ENCODE assay signal across 23 cellular contexts in genomic region chr18:32911660-32912284, GRCh38.
DNase-seq lines count a peak whose midpoint lies in the region; ATAC-seq and TF ChIP-seq lines count a peak whose summit lies in the region.
"Had no signal": no experiment of that assay in that cellular context is flagged by ENCODE, and none has a peak within 500 bp of the region (broad histone marks: within the 10 kb centered on the region; RNA-seq: fewer than 3 reads in every experiment).

No MANE protein-coding gene starts in this region.

- no peak overlapping the region for H3K4me3 Mint-ChIP-seq in natural killer cell
- H3K4me3 Mint-ChIP-seq: activated CD8-positive, alpha-beta T cell treated with anti-CD3 and anti-CD28 coated beads for 36 hours; activated naive CD8-positive, alpha-beta T cell treated with anti-CD3 and anti-CD28 coated beads, Interleukin-2, amount 10 ng/mL, durations not matched to agents 7 days and 5 days; central memory CD8-positive, alpha-beta T cell; T-cell had no signal

- ATAC-seq in esophagus mucosa = peak; percentile 81
- no peak for ATAC-seq in natural killer cell
- ATAC-seq: activated CD8-positive, alpha-beta T cell treated with anti-CD3 and anti-CD28 coated beads for 36 hours; gastrocnemius medialis; K562; T-cell had no signal

- H3K36me3 Mint-ChIP-seq in natural killer cell = no peaks in the 10 kb centered on the region
- H3K36me3 Mint-ChIP-seq: activated naive CD8-positive, alpha-beta T cell treated with anti-CD3 and anti-CD28 coated beads, Interleukin-2, amount 10 ng/mL, durations not matched to agents 7 days and 5 days; T-cell had no signal

- no peaks in the 10 kb centered on the region for H3K27me3 ChIP-seq in thyroid gland
- H3K27me3 ChIP-seq: gastrocnemius medialis had no signal

- peaks cover 4 to 9% of the 10 kb centered on the region in 2 donors for H3K4me1 ChIP-seq in thyroid gland
- H3K4me1 ChIP-seq: gastrocnemius medialis had no signal

- no peak for TF ChIP-seq POLR2A in thyroid gland (IDR thresholded peaks at IDR 0.05)

- 89 to 90% methylated on average over 3 of the region's 3 CpGs for WGBS in thyroid gland, 2 donors

- H3K4me3 ChIP-seq in thyroid gland (replicated peaks in 1 of 3) = no peak overlapping the region
- H3K4me3 ChIP-seq: gastrocnemius medialis, K562, skin epidermis had no signal

- TF ChIP-seq CTCF in natural killer cell (IDR thresholded peaks at IDR 0.05) (no peak), thyroid gland (IDR thresholded peaks at IDR 0.05) (no peak)

- intact Hi-C loops in natural killer cell (cut with micrococcal nuclease) = no loop called here
- intact Hi-C loops in thyroid gland (cut with DNase I) = loop anchor here (10.0 kb wide), 1 partner anchor 197 kb away; no protein-coding TSS in a partner anchor

- H3K36me3 ChIP-seq in thyroid gland = no peaks in the 10 kb centered on the region
- H3K36me3 ChIP-seq: gastrocnemius medialis had no signal

- DNase-seq in HCEC 1CT = peak; percentile 91
- DNase-seq in RPMI7951 (ENCODE audit: low read depth) = peak; percentile 58
- DNase-seq in myocyte (ENCODE audit: low read depth) = peak; percentile 17
- no peak for DNase-seq in natural killer cell
- DNase-seq in AML-193 (lab: John Stamatoyannopoulos, UW) = no peak
- DNase-seq in thyroid gland = no peak
- no peak for DNase-seq in iPS-NIHi11 (ENCODE audit: low spot score)
- DNase-seq: activated CD8-positive, alpha-beta T cell treated with anti-CD3 and anti-CD28 coated beads for 36 hours; activated naive CD8-positive, alpha-beta T cell treated with anti-CD3 and anti-CD28 coated beads, Interleukin-2, amount 10 ng/mL, durations not matched to agents 7 days and 5 days; activated T-cell treated with anti-CD3 and anti-CD28 coated beads, Interleukin-2, amount 50 U/mL, for 48 hours; effector CD4-positive, alpha-beta T cell; gastrocnemius medialis; GF-D8; NCI-H1048; NCI-H82; RPMI8226; stimulated activated CD4-positive, alpha-beta T cell treated with anti-CD3 and anti-CD28 coated beads, Interleukin-4, amount 100 ng/mL, for 4 hours; stimulated activated CD8-positive, alpha-beta memory T cell treated with anti-CD3 and anti-CD28 coated beads, Interleukin-4, amount 100 ng/mL, for 48 hours; T-cell had no signal

- peaks cover 9 to 10% of the 10 kb centered on the region in 2 donors for H3K9me3 Mint-ChIP-seq in natural killer cell
- H3K9me3 Mint-ChIP-seq: activated CD8-positive, alpha-beta T cell treated with anti-CD3 and anti-CD28 coated beads for 36 hours had no signal

- H3K9me3 ChIP-seq in thyroid gland = no peaks in the 10 kb centered on the region
- H3K9me3 ChIP-seq: gastrocnemius medialis had no signal

- H3K27ac Mint-ChIP-seq in natural killer cell = no peak overlapping the region
- H3K27ac Mint-ChIP-seq: activated CD8-positive, alpha-beta T cell treated with anti-CD3 and anti-CD28 coated beads for 36 hours; activated naive CD8-positive, alpha-beta T cell treated with anti-CD3 and anti-CD28 coated beads, Interleukin-2, amount 10 ng/mL, durations not matched to agents 7 days and 5 days; T-cell had no signal

- no peak overlapping the region for H3K27ac ChIP-seq in thyroid gland
- H3K27ac ChIP-seq: gastrocnemius medialis, skin epidermis had no signal

- H3K27me3 Mint-ChIP-seq in natural killer cell (ENCODE audit: low read depth in 2 of 2) = peaks cover 0 to 3% of the 10 kb centered on the region in 2 donors
- H3K27me3 Mint-ChIP-seq: activated CD8-positive, alpha-beta T cell treated with anti-CD3 and anti-CD28 coated beads for 36 hours; activated naive CD8-positive, alpha-beta T cell treated with anti-CD3 and anti-CD28 coated beads, Interleukin-2, amount 10 ng/mL, durations not matched to agents 7 days and 5 days; central memory CD8-positive, alpha-beta T cell; T-cell had no signal

- H3K4me1 Mint-ChIP-seq in natural killer cell = no peaks in the 10 kb centered on the region
- H3K4me1 Mint-ChIP-seq: activated naive CD8-positive, alpha-beta T cell treated with anti-CD3 and anti-CD28 coated beads, Interleukin-2, amount 10 ng/mL, durations not matched to agents 7 days and 5 days; central memory CD8-positive, alpha-beta T cell; T-cell had no signal

Comparison
In these comparisons a context has a peak if more than half of its experiments do, and no peak if none do; other contexts are left out.
1. DNase-seq: peak in HCEC 1CT (single experiment), RPMI7951 (single experiment) and myocyte (single experiment); none in natural killer cell (single experiment), AML-193 (0 of 2), thyroid gland (0 of 2) and iPS-NIHi11 (single experiment).